ENCODE assay signal across 8 cellular contexts in genomic region chr11:116691779-116692178, GRCh38.
DNase-seq lines count a peak whose midpoint lies in the region; ATAC-seq and TF ChIP-seq lines count a peak whose summit lies in the region.

No MANE protein-coding gene starts in this region.

- H3K36me3 ChIP-seq in CD4-positive, CD25-positive, alpha-beta regulatory T cell (ENCODE audit: control insufficient read depth, insufficient read depth, low read length): no peaks in the 10 kb centered on the region

- H3K27me3 ChIP-seq in CD4-positive, CD25-positive, alpha-beta regulatory T cell (ENCODE audit: control insufficient read depth, insufficient read depth, low read length): no peaks in the 10 kb centered on the region

- H3K4me1 Mint-ChIP-seq in CD4-positive, CD25-positive, alpha-beta regulatory T cell: peaks cover 0 to 3% (median 0%) of the 10 kb centered on the region in 4 donors
- H3K4me1 Mint-ChIP-seq in chondrocyte (ENCODE audit: low read depth) (no peaks in the 10 kb centered on the region), memory B cell (peaks cover 2% of the 10 kb centered on the region)

- ATAC-seq in CD4-positive, CD25-positive, alpha-beta regulatory T cell (ENCODE audit: low read depth in 2 of 2): peak; percentile 58 to 69
- peak; percentile 58 for ATAC-seq in GM21447 (IDR thresholded peaks at IDR 0.05; ENCODE audit: unreplicated experiment)
- ATAC-seq in memory B cell (ENCODE audit: low read depth): peak; percentile 86
- no peak for ATAC-seq in HG03139 (IDR thresholded peaks at IDR 0.05; ENCODE audit: unreplicated experiment)

- no peaks in the 10 kb centered on the region for H3K9me3 ChIP-seq in CD4-positive, CD25-positive, alpha-beta regulatory T cell (ENCODE audit: control insufficient read depth in 2 of 2, low read length in 2 of 2)

- peak; percentile 90 for TF ChIP-seq CTCF in chondrocyte (IDR thresholded peaks at IDR 0.05)

- H3K27me3 Mint-ChIP-seq in CD4-positive, CD25-positive, alpha-beta regulatory T cell: no peaks in the 10 kb centered on the region
- H3K27me3 Mint-ChIP-seq in chondrocyte (ENCODE audit: low read depth) (peaks cover 7% of the 10 kb centered on the region), memory B cell (peaks cover 15% of the 10 kb centered on the region)

- peak; percentile 16 to 41 (median 39) for DNase-seq in CD4-positive, CD25-positive, alpha-beta regulatory T cell
- DNase-seq in NCI-H2029 treated with DMSO at 0.1 percent for 48 hours (lab: John Stamatoyannopoulos, UW) (peak; percentile 19), chondrocyte (ENCODE audit: low spot score) (peak; percentile 59), memory B cell (ENCODE audit: low spot score in 2 of 2) (peak; percentile 57 to 59)
- peak; percentile 39 for DNase-seq in activated CD4-positive, alpha-beta T cell treated with anti-CD3 and anti-CD28 coated beads for 1 hour
- peak; percentile 38 for DNase-seq in stimulated activated CD8-positive, alpha-beta memory T cell treated with anti-CD3 and anti-CD28 coated beads, Interleukin-4, amount 100 ng/mL, for 24 hours (ENCODE audit: low read depth)

- no peaks in the 10 kb centered on the region for H3K36me3 Mint-ChIP-seq in CD4-positive, CD25-positive, alpha-beta regulatory T cell
- H3K36me3 Mint-ChIP-seq in chondrocyte (ENCODE audit: low read depth): no peaks in the 10 kb centered on the region
- no peaks in the 10 kb centered on the region for H3K36me3 Mint-ChIP-seq in memory B cell

- no peak overlapping the region for H3K27ac ChIP-seq in CD4-positive, CD25-positive, alpha-beta regulatory T cell (ENCODE audit: insufficient read depth, low read length, poor library complexity, severe bottlenecking)

- no peaks in the 10 kb centered on the region for H3K4me1 ChIP-seq in CD4-positive, CD25-positive, alpha-beta regulatory T cell (ENCODE audit: control insufficient read depth, insufficient read depth, low read length, poor library complexity, severe bottlenecking)

- no peak overlapping the region for H3K4me3 Mint-ChIP-seq in CD4-positive, CD25-positive, alpha-beta regulatory T cell
- H3K4me3 Mint-ChIP-seq in chondrocyte (ENCODE audit: unreplicated experiment) (no peak overlapping the region), memory B cell (no peak overlapping the region)

- H3K27ac Mint-ChIP-seq in CD4-positive, CD25-positive, alpha-beta regulatory T cell: no peak overlapping the region
- no peak overlapping the region for H3K27ac Mint-ChIP-seq in chondrocyte (ENCODE audit: unreplicated experiment)
- no peak overlapping the region for H3K27ac Mint-ChIP-seq in memory B cell

- H3K9me3 Mint-ChIP-seq in CD4-positive, CD25-positive, alpha-beta regulatory T cell: peaks cover 0 to 2% (median 0%) of the 10 kb centered on the region in 7 donors
- H3K9me3 Mint-ChIP-seq in chondrocyte (ENCODE audit: low read depth) (no peaks in the 10 kb centered on the region), memory B cell (no peaks in the 10 kb centered on the region)

- no peak overlapping the region for H3K4me3 ChIP-seq in CD4-positive, CD25-positive, alpha-beta regulatory T cell (ENCODE audit: low read depth, low read length)
